In the genomic region with DNA sequence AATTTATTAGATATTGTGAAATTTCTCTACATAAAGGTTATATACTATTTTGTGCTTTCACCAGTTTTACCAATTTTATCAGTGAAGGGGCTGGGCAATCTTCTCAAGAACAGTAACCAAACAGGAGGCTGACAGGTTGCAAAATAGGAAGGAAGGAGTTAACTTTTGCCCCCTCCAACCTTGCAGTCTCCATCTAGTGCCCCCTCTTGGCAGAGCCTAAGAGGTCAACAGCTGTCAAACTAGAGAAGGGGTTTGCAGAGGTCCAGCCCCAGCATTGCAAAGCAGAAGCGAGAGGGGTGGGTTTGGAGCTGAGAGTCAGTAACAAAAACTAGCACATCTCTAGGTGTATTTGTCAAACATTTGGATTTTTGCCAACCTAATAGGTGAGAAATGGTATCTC, we compare ENCODE assay signal across 24 cellular contexts.
DNase-seq lines count a peak whose midpoint lies in the region; ATAC-seq, FAIRE-seq and TF ChIP-seq lines count a peak whose summit lies in the region.
"Had no signal": no experiment of that assay in that cellular context is flagged by ENCODE, and none has a peak within 500 bp of the region (broad histone marks: within the 10 kb centered on the region; RNA-seq: fewer than 3 reads in every experiment).

No MANE protein-coding gene starts in this region.

- no peak for TF ChIP-seq EP300 in H1 (IDR thresholded peaks at IDR 0.05; ENCODE audit: borderline replicate concordance in 1 of 2, low read depth in 2 of 2, low read length in 2 of 2)

- H3K4me3 ChIP-seq in GM23338 (no peak overlapping the region), Loucy (ENCODE audit: low read length, poor library complexity, severe bottlenecking) (no peak overlapping the region), H1 (ENCODE audit: extremely low read depth in 1 of 4, insufficient read depth in 2 of 4, low read depth in 3 of 4, low read length in 4 of 4) (no peak overlapping the region), mesendoderm (ENCODE audit: low read length) (no peak overlapping the region)
- H3K4me3 ChIP-seq: GM12878 had no signal

- POLR2A ChIA-PET in H1 (lab: Charles Lee; ENCODE audit: partially characterized antibody), result no interaction called here

- H4K91ac ChIP-seq in H1 (replicated peaks; ENCODE audit: insufficient read length, low read length), result no peak overlapping the region

- H3K27ac ChIP-seq in GM23338 (ENCODE audit: low read depth), result no peak overlapping the region
- H3K27ac ChIP-seq in H1 (ENCODE audit: low read depth, low read length), result no peak overlapping the region
- H3K27ac ChIP-seq in mesendoderm (ENCODE audit: low read depth, low read length), result no peak overlapping the region

- H3K18ac ChIP-seq in H1 (ENCODE audit: extremely low read depth, low read length), result no peak overlapping the region
- no peak overlapping the region for H3K18ac ChIP-seq in mesendoderm (ENCODE audit: low read length)

- peak; percentile 40 to 67 for TF ChIP-seq RAD21 in H1 (IDR thresholded peaks at IDR 0.05 in 1 of 2, conservative IDR thresholded peaks at IDR 0.05 in 1 of 2; ENCODE audit: low read depth in 2 of 2, low read length in 2 of 2)

- ATAC-seq in GM23338 (peak; percentile 75), HG02938 (IDR thresholded peaks at IDR 0.05; ENCODE audit: unreplicated experiment) (no peak)
- ATAC-seq: PC-3 had no signal

- TF ChIP-seq POLR2A in H1 (IDR thresholded peaks at IDR 0.05; ENCODE audit: control extremely low read depth in 1 of 2, low read depth in 2 of 2, low read length in 2 of 2), result no peak

- H2BK5ac ChIP-seq in H1 (ENCODE audit: low read depth, low read length) (no peak overlapping the region), mesendoderm (ENCODE audit: low read length) (no peak overlapping the region)

- no peak overlapping the region for H3K14ac ChIP-seq in H1 (ENCODE audit: insufficient read length)

- H3K36me3 Mint-ChIP-seq in GM23338 (ENCODE audit: low read depth), result peaks cover 3% of the 10 kb centered on the region; the same call in 2 of the 3 replicates

- DNase-seq in GM23338 (ENCODE audit: low spot score), result peak; percentile 46
- DNase-seq in H1 (ENCODE audit: low read depth in 1 of 2, low spot score in 2 of 2), result no peak
- DNase-seq in mesendoderm, result peak; percentile 40
- no peak for DNase-seq in NCI-H2171 treated with DMSO at 0.1 percent for 48 hours (lab: John Stamatoyannopoulos, UW)
- DNase-seq in NCI-H1436 (lab: John Stamatoyannopoulos, UW), result no peak
- DNase-seq: C1 segment of cervical spinal cord; CD4-positive, alpha-beta memory T cell; COR-L47; DMS53; Kasumi-1; MV-4-11; NCI-H1105 treated with DMSO at 0.1 percent for 48 hours; NCI-H1694; NCI-H2029 treated with DMSO at 0.1 percent for 48 hours; NCI-H2171; NCI-H345; NCI-H510A treated with DMSO at 0.1 percent for 48 hours; PC-3; SK-N-SH; SW 1271 had no signal

- no peak overlapping the region for H3K23ac ChIP-seq in H1 (ENCODE audit: insufficient read length)
- H3K23ac ChIP-seq in mesendoderm (ENCODE audit: low read length), result no peak overlapping the region

- H4K5ac ChIP-seq in H1 (ENCODE audit: insufficient read length, low read depth, low read length) (no peak overlapping the region), mesendoderm (ENCODE audit: low read length) (no peak overlapping the region)

- H2AK5ac ChIP-seq in H1 (ENCODE audit: low read depth, low read length) (no peak overlapping the region), mesendoderm (ENCODE audit: low read length) (no peak overlapping the region)

- H2BK120ac ChIP-seq in H1 (replicated peaks; ENCODE audit: low read depth, low read length) (no peak overlapping the region), mesendoderm (ENCODE audit: low read depth, low read length) (no peak overlapping the region)

- no peak overlapping the region for H3K27ac Mint-ChIP-seq in GM23338
- H3K27ac Mint-ChIP-seq: CD4-positive, alpha-beta memory T cell had no signal

- H3K4me1 Mint-ChIP-seq in GM23338, result peaks cover 10% of the 10 kb centered on the region
- H3K4me1 Mint-ChIP-seq: CD4-positive, alpha-beta memory T cell had no signal

- H4K8ac ChIP-seq in H1 (ENCODE audit: extremely low read depth, insufficient read depth, low read length) (no peak overlapping the region), mesendoderm (ENCODE audit: low read depth, low read length) (no peak overlapping the region)

- H3F3A ChIP-seq in GM23338 (replicated peaks; ENCODE audit: low read depth) (no peaks in the 10 kb centered on the region), Loucy (ENCODE audit: low read depth) (no peaks in the 10 kb centered on the region)

- peaks cover 3% of the 10 kb centered on the region; the same call in 2 of the 3 replicates for H3K9me3 Mint-ChIP-seq in GM23338

- CTCF ChIA-PET in H1 (lab: Charles Lee; ENCODE audit: partially characterized antibody), result interaction anchor here (0.7 to 2.3 kb wide), 18 partner anchors 9 to 1144 kb away, joined by 3 to 23 read pairs (median 5); no protein-coding TSS in a partner anchor

- H3K9me2 ChIP-seq in GM23338 (ENCODE audit: insufficient read depth) (peaks cover 13% of the 10 kb centered on the region; the same call in 1 of the 2 replicates), Loucy (replicated peaks; ENCODE audit: low read depth, low read length) (no peaks in the 10 kb centered on the region)
- H3K9me2 ChIP-seq: SK-N-SH had no signal

- H2BK20ac ChIP-seq in H1 (ENCODE audit: low read length), result no peak overlapping the region

- H3K9me3 ChIP-seq in Loucy (ENCODE audit: insufficient read depth, low read depth, low read length), result no peaks in the 10 kb centered on the region
- H3K9me3 ChIP-seq in H1 (ENCODE audit: insufficient read depth in 2 of 2, low read depth in 1 of 2, low read length in 1 of 2), result no peaks in the 10 kb centered on the region
- H3K9me3 ChIP-seq: SK-N-SH had no signal

- peaks cover 3% of the 10 kb centered on the region; the same call in 1 of the 2 replicates for H3K23me2 ChIP-seq in H1 (ENCODE audit: low read depth, low read length)

- no peak overlapping the region for H3K4me3 Mint-ChIP-seq in GM23338
- H3K4me3 Mint-ChIP-seq: CD4-positive, alpha-beta memory T cell had no signal

- 74% methylated on average over 1 of the region's 1 CpG; no CpG with 5 or more reads in 1 of the 2 experiments for WGBS in H1 (ENCODE audit: extremely low coverage in 1 of 2, insufficient coverage in 1 of 2, insufficient read length in 1 of 2, insufficient replicate concordance in 2 of 2, low coverage in 1 of 2, low lambda C conversion rate in 2 of 2, missing lambda C conversion rate in 1 of 2), 2 experiments
- no CpG with 5 or more reads among the region's 1 CpG for WGBS in mesendoderm (ENCODE audit: extremely low coverage, insufficient coverage, low lambda C conversion rate)

- H3K4me1 ChIP-seq in GM23338 (ENCODE audit: insufficient read depth), result 0 out of 2 replicates have a peak, but pooled peaks cover 4% of the 10 kb centered on the region
- H3K4me1 ChIP-seq in Loucy (ENCODE audit: insufficient read depth, low read length, poor library complexity, severe bottlenecking), result peaks cover 3% of the 10 kb centered on the region
- no peaks in the 10 kb centered on the region for H3K4me1 ChIP-seq in H1 (replicated peaks in 1 of 4; ENCODE audit: control insufficient read depth in 3 of 4, insufficient read depth in 4 of 4, low read length in 3 of 4)
- no peaks in the 10 kb centered on the region for H3K4me1 ChIP-seq in mesendoderm (ENCODE audit: control insufficient read depth, low read depth, low read length)

- H3K4me2 ChIP-seq in GM23338 (no peak overlapping the region), Loucy (ENCODE audit: low read depth, low read length, poor library complexity, severe bottlenecking) (no peak overlapping the region), H1 (ENCODE audit: insufficient read depth in 1 of 2, low read depth in 2 of 2, low read length in 2 of 2) (no peak overlapping the region), mesendoderm (ENCODE audit: low read length) (no peak overlapping the region)
- H3K4me2 ChIP-seq: SK-N-SH had no signal

- no peak overlapping the region for H2BK15ac ChIP-seq in H1 (ENCODE audit: low read length)
- H2BK15ac ChIP-seq in mesendoderm (replicated peaks; ENCODE audit: low read depth), result no peak overlapping the region

- H4K20me1 ChIP-seq in GM23338 (replicated peaks; ENCODE audit: insufficient read depth) (no peaks in the 10 kb centered on the region), Loucy (ENCODE audit: insufficient read depth, low read length, poor library complexity, severe bottlenecking) (no peaks in the 10 kb centered on the region), H1 (replicated peaks in 1 of 2; ENCODE audit: control insufficient read depth in 1 of 2, insufficient read depth in 2 of 2, low read length in 2 of 2) (no peaks in the 10 kb centered on the region)

- H3K9ac ChIP-seq in Loucy (ENCODE audit: low read depth, low read length, poor library complexity, severe bottlenecking), result no peak overlapping the region
- no peak overlapping the region for H3K9ac ChIP-seq in H1 (replicated peaks in 1 of 4; ENCODE audit: extremely low read depth in 1 of 4, low read depth in 3 of 4, low read length in 3 of 4)
- no peak overlapping the region for H3K9ac ChIP-seq in mesendoderm (ENCODE audit: low read length)
- H3K9ac ChIP-seq: SK-N-SH had no signal

- H3K4ac ChIP-seq in H1 (replicated peaks; ENCODE audit: insufficient read length, low read depth, low read length) (no peak overlapping the region), mesendoderm (ENCODE audit: low read depth, low read length) (no peak overlapping the region)

- H2AFZ ChIP-seq in GM23338 (no peak overlapping the region), Loucy (ENCODE audit: low read length) (no peak overlapping the region), H1 (ENCODE audit: low read length) (no peak overlapping the region)

- no peak for FAIRE-seq in H1 (lab: Jason Lieb, UNC)
- FAIRE-seq: G401.6, GM12878 had no signal

- H3K36me3 ChIP-seq in GM23338 (ENCODE audit: insufficient read depth) (no peaks in the 10 kb centered on the region), Loucy (ENCODE audit: insufficient read depth, low read length) (no peaks in the 10 kb centered on the region), H1 (ENCODE audit: control insufficient read depth in 2 of 4, insufficient read depth in 4 of 4, low read length in 3 of 4) (no peaks in the 10 kb centered on the region), mesendoderm (ENCODE audit: control insufficient read depth, insufficient read depth, low read length) (no peaks in the 10 kb centered on the region)

- H2BK12ac ChIP-seq in H1 (ENCODE audit: low read depth, low read length), result no peak overlapping the region

- TF ChIP-seq CTCF in GM23338 (conservative IDR thresholded peaks at IDR 0.05; ENCODE audit: low read depth in 2 of 2), result peak; percentile 55 to 75
- TF ChIP-seq CTCF in Loucy (conservative IDR thresholded peaks at IDR 0.05; ENCODE audit: low read length), result peak; percentile 40
- TF ChIP-seq CTCF in H1 (IDR thresholded peaks at IDR 0.05; ENCODE audit: control extremely low read depth in 1 of 3, insufficient read depth in 1 of 3, low read depth in 1 of 3, low read length in 3 of 3), result peak; percentile 39 to 68 (median 62)

- H3K79me1 ChIP-seq in H1 (ENCODE audit: low read depth, low read length) (no peaks in the 10 kb centered on the region), mesendoderm (ENCODE audit: low read length) (no peaks in the 10 kb centered on the region)

- H3K56ac ChIP-seq in H1 (replicated peaks; ENCODE audit: insufficient read length, low read depth, low read length) (no peak overlapping the region), mesendoderm (ENCODE audit: low read length) (no peak overlapping the region)

- peaks cover 2% of the 10 kb centered on the region for H3K27me3 Mint-ChIP-seq in GM23338 (ENCODE audit: insufficient read depth, low read depth, poor library complexity)

- H3K27me3 ChIP-seq in GM23338 (ENCODE audit: insufficient read depth), result no peaks in the 10 kb centered on the region
- H3K27me3 ChIP-seq in Loucy (ENCODE audit: insufficient read depth, low read length, poor library complexity, severe bottlenecking), result no peaks in the 10 kb centered on the region
- no peaks in the 10 kb centered on the region for H3K27me3 ChIP-seq in H1 (replicated peaks in 1 of 4; ENCODE audit: control insufficient read depth in 3 of 4, extremely low read depth in 1 of 4, insufficient read depth in 3 of 4, low read length in 3 of 4)
- no peaks in the 10 kb centered on the region for H3K27me3 ChIP-seq in mesendoderm (ENCODE audit: insufficient read depth, low read length, poor library complexity)

- H3K79me2 ChIP-seq in GM23338 (replicated peaks; ENCODE audit: insufficient read depth) (no peaks in the 10 kb centered on the region), Loucy (ENCODE audit: insufficient read depth, low read length) (no peaks in the 10 kb centered on the region), H1 (ENCODE audit: control insufficient read depth in 1 of 2, insufficient read depth in 2 of 2, low read length in 2 of 2) (no peaks in the 10 kb centered on the region), mesendoderm (ENCODE audit: control insufficient read depth, insufficient read depth, low read length) (no peaks in the 10 kb centered on the region)

Comparison
In these comparisons a context has a peak if more than half of its experiments do, and no peak if none do; other contexts are left out.
1. DNase-seq: peak in GM23338 (single experiment) and mesendoderm (single experiment); none in H1 (0 of 2), NCI-H2171 treated with DMSO at 0.1 percent for 48 hours (single experiment) and NCI-H1436 (single experiment).
2. Peak in every context shown above with its lines, with median percentiles within 50 percentile points of each other: CTCF ChIP-seq.